In genomic region chr12:19273482-19274330, GRCh38 we compare ENCODE assay signal across 9 cellular contexts.
DNase-seq lines count a peak whose midpoint lies in the region; ATAC-seq and TF ChIP-seq lines count a peak whose summit lies in the region.
"Had no signal": no experiment of that assay in that cellular context is flagged by ENCODE, and none has a peak within 500 bp of the region (broad histone marks: within the 10 kb centered on the region; RNA-seq: fewer than 3 reads in every experiment).

No MANE protein-coding gene starts in this region.

- H3K9me3 ChIP-seq in RWPE2 (ENCODE audit: severe bottlenecking), result no peaks in the 10 kb centered on the region

- no peak for TF ChIP-seq CTCF in RWPE2 (IDR thresholded peaks at IDR 0.05; ENCODE audit: poor library complexity, severe bottlenecking)

- ATAC-seq in RWPE2 (ENCODE audit: low read depth) (peak; percentile 94), HG03565 (IDR thresholded peaks at IDR 0.05; ENCODE audit: unreplicated experiment) (no peak)

- no peaks in the 10 kb centered on the region for H3K27me3 Mint-ChIP-seq in activated naive CD8-positive, alpha-beta T cell treated with anti-CD3 and anti-CD28 coated beads for 36 hours
- peaks cover 0 to 3% (median 0%) of the 10 kb centered on the region in 3 donors for H3K27me3 Mint-ChIP-seq in immature natural killer cell (ENCODE audit: low read depth in 3 of 3)
- H3K27me3 Mint-ChIP-seq: brain had no signal

- H3K27ac Mint-ChIP-seq in activated naive CD8-positive, alpha-beta T cell treated with anti-CD3 and anti-CD28 coated beads for 36 hours, result no peak overlapping the region
- H3K27ac Mint-ChIP-seq in immature natural killer cell, result peak overlapping the region in 4 of 6 donors; percentile 23 to 58 (median 44)

- peaks cover 10% of the 10 kb centered on the region for H3K4me1 Mint-ChIP-seq in activated naive CD8-positive, alpha-beta T cell treated with anti-CD3 and anti-CD28 coated beads for 36 hours
- H3K4me1 Mint-ChIP-seq in immature natural killer cell, result peaks cover 14 to 15% of the 10 kb centered on the region in 2 donors

- H3K36me3 Mint-ChIP-seq in activated naive CD8-positive, alpha-beta T cell treated with anti-CD3 and anti-CD28 coated beads for 36 hours, result peaks cover 9% of the 10 kb centered on the region
- H3K36me3 Mint-ChIP-seq in immature natural killer cell, result peaks cover 0 to 10% (median 3%) of the 10 kb centered on the region in 3 donors

- no peaks in the 10 kb centered on the region for H3K36me3 ChIP-seq in RWPE2 (ENCODE audit: low read depth)

- no peaks in the 10 kb centered on the region for H3K27me3 ChIP-seq in RWPE2 (ENCODE audit: insufficient read depth, poor library complexity, severe bottlenecking)

- H3K4me1 ChIP-seq in RWPE2 (ENCODE audit: insufficient read depth, poor library complexity, severe bottlenecking), result peaks cover 11% of the 10 kb centered on the region

- H3K27ac ChIP-seq in RWPE2 (ENCODE audit: poor library complexity, severe bottlenecking), result peak overlapping the region; percentile 79

- DNase-seq in A172 (ENCODE audit: low spot score), result peak; percentile 98
- DNase-seq in HuH-7.5 (ENCODE audit: low spot score), result peak; percentile 7
- peak; percentile 68 for DNase-seq in RWPE2 (ENCODE audit: low spot score)
- peak; percentile 28 for DNase-seq in activated naive CD8-positive, alpha-beta T cell treated with anti-CD3 and anti-CD28 coated beads for 36 hours
- peak; percentile 33 to 55 (median 51) for DNase-seq in immature natural killer cell
- peak in 2 of 3 donors; percentile 13 to 25 for DNase-seq in stimulated activated CD4-positive, alpha-beta T cell treated with anti-CD3 and anti-CD28 coated beads, TNF-alpha, amount 100 ng/mL, for 1 hour (ENCODE audit: low read depth in 3 of 3, low spot score in 1 of 3)
- no peak for DNase-seq in NCI-H524 (lab: John Stamatoyannopoulos, UW)

- H3K4me3 Mint-ChIP-seq in activated naive CD8-positive, alpha-beta T cell treated with anti-CD3 and anti-CD28 coated beads for 36 hours, result no peak overlapping the region
- peak overlapping the region in 2 of 5 donors; percentile 15 to 18 for H3K4me3 Mint-ChIP-seq in immature natural killer cell
- H3K4me3 Mint-ChIP-seq: brain had no signal

- no peak overlapping the region for H3K4me3 ChIP-seq in RWPE2 (ENCODE audit: severe bottlenecking)

- no peaks in the 10 kb centered on the region for H3K9me3 Mint-ChIP-seq in activated naive CD8-positive, alpha-beta T cell treated with anti-CD3 and anti-CD28 coated beads for 36 hours
- H3K9me3 Mint-ChIP-seq in immature natural killer cell, result no peaks in the 10 kb centered on the region
- H3K9me3 Mint-ChIP-seq: brain had no signal

Comparison
In these comparisons a context has a peak if more than half of its experiments do, and no peak if none do; other contexts are left out.
1. DNase-seq: peak in A172 (single experiment), HuH-7.5 (single experiment), RWPE2 (single experiment), activated naive CD8-positive, alpha-beta T cell treated with anti-CD3 and anti-CD28 coated beads for 36 hours (single experiment), immature natural killer cell (3 of 3) and stimulated activated CD4-positive, alpha-beta T cell treated with anti-CD3 and anti-CD28 coated beads, TNF-alpha, amount 100 ng/mL, for 1 hour (2 of 3); none in NCI-H524 (0 of 2).